ENCODE assay signal across 11 cellular contexts in genomic region chr4:141656031-141656430, GRCh38.
"Had no signal": no experiment of that assay in that cellular context is flagged by ENCODE, and none has a peak within 500 bp of the region (broad histone marks: within the 10 kb centered on the region; RNA-seq: fewer than 3 reads in every experiment).

No MANE protein-coding gene starts in this region.

- FAIRE-seq: H1, H54 had no signal

- H3K9ac ChIP-seq: GM23248 had no signal

- H3K9me3 ChIP-seq: HAP-1 had no signal

- DNase-seq: GM23248, GOT3, H7, H9, HCEC 1CT, HFFc6 had no signal

- H3K4me3 ChIP-seq: GM23248, GM23338, HAP-1 had no signal

- H3K27ac ChIP-seq: GM23248 had no signal

- H3K36me3 ChIP-seq: HAP-1 had no signal

- H3K4me2 ChIP-seq: GM23338 had no signal

- H2AFZ ChIP-seq: GM23248, GM23338 had no signal

- H3K4me1 ChIP-seq: HAP-1 had no signal

- ATAC-seq: GM23338, HCT116 had no signal
